In the genomic region with DNA sequence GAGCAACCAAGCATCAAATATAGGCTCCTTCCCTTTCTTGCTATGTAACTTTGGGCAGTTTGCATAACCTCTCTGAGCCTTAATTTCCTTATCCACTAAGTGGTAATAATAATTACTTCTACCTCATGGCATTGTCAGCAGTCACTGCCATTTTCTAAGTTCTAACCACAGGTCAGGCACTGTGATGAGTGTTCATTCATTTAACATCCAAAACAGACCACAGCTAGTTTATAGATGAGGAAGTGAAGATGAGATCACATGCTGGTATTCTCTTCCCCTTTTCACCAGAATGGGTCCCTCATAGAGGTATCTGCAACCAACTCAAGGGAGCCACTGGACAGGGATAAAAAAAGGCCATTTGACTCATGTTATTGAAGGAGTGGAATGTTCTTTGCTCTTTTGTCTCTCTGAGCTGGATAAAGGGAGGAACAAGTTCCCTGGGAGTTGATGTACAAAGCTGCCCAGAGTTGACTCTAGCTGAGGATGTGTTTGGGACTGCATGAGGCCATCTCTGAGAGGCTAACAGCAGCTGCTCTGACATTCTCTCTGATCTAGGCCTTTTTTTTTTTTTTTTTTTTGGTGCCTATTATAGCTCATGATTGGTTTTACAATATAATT, we compare ENCODE assay signal across 1 cellular context.
TF ChIP-seq lines count a peak whose summit lies in the region.

No MANE protein-coding gene starts in this region.

TF ChIP-seq in GM23338, 12 proteins besides CTCF, POLR2A, EP300 and RAD21 (continued from another document):
- TF ChIP-seq, protein P1, sequence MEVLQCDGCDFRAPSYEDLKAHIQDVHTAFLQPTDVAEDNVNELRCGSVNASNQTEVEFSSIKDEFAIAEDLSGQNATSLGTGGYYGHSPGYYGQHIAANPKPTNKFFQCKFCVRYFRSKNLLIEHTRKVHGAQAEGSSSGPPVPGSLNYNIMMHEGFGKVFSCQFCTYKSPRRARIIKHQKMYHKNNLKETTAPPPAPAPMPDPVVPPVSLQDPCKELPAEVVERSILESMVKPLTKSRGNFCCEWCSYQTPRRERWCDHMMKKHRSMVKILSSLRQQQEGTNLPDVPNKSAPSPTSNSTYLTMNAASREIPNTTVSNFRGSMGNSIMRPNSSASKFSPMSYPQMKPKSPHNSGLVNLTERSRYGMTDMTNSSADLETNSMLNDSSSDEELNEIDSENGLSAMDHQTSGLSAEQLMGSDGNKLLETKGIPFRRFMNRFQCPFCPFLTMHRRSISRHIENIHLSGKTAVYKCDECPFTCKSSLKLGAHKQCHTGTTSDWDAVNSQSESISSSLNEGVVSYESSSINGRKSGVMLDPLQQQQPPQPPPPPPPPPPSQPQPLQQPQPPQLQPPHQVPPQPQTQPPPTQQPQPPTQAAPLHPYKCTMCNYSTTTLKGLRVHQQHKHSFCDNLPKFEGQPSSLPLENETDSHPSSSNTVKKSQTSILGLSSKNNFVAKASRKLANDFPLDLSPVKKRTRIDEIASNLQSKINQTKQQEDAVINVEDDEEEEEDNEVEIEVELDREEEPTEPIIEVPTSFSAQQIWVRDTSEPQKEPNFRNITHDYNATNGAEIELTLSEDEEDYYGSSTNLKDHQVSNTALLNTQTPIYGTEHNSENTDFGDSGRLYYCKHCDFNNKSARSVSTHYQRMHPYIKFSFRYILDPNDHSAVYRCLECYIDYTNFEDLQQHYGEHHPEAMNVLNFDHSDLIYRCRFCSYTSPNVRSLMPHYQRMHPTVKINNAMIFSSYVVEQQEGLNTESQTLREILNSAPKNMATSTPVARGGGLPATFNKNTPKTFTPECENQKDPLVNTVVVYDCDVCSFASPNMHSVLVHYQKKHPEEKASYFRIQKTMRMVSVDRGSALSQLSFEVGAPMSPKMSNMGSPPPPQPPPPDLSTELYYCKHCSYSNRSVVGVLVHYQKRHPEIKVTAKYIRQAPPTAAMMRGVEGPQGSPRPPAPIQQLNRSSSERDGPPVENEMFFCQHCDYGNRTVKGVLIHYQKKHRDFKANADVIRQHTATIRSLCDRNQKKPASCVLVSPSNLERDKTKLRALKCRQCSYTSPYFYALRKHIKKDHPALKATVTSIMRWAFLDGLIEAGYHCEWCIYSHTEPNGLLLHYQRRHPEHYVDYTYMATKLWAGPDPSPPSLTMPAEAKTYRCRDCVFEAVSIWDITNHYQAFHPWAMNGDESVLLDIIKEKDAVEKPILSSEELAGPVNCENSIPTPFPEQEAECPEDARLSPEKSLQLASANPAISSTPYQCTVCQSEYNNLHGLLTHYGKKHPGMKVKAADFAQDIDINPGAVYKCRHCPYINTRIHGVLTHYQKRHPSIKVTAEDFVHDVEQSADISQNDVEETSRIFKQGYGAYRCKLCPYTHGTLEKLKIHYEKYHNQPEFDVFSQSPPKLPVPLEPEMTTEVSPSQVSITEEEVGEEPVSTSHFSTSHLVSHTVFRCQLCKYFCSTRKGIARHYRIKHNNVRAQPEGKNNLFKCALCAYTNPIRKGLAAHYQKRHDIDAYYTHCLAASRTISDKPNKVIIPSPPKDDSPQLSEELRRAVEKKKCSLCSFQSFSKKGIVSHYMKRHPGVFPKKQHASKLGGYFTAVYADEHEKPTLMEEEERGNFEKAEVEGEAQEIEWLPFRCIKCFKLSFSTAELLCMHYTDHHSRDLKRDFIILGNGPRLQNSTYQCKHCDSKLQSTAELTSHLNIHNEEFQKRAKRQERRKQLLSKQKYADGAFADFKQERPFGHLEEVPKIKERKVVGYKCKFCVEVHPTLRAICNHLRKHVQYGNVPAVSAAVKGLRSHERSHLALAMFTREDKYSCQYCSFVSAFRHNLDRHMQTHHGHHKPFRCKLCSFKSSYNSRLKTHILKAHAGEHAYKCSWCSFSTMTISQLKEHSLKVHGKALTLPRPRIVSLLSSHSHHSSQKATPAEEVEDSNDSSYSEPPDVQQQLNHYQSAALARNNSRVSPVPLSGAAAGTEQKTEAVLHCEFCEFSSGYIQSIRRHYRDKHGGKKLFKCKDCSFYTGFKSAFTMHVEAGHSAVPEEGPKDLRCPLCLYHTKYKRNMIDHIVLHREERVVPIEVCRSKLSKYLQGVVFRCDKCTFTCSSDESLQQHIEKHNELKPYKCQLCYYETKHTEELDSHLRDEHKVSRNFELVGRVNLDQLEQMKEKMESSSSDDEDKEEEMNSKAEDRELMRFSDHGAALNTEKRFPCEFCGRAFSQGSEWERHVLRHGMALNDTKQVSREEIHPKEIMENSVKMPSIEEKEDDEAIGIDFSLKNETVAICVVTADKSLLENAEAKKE (CRISPR knock-in tag; IDR thresholded peaks at IDR 0.05), result no peak
- TF ChIP-seq EZH2 (IDR thresholded peaks at IDR 0.05; ENCODE audit: low read depth, unreplicated experiment), result no peak
